In genomic region chr22:31082606-31083376, GRCh38 we compare ENCODE assay signal across 1 cellular context.
A peak's percentile ranks its signal among the peaks of the same experiment; 100 is the strongest.
TF ChIP-seq lines count a peak whose summit lies in the region.

No MANE protein-coding gene starts in this region.

TF ChIP-seq in H1, 55 proteins besides CTCF, POLR2A, EP300 and RAD21:
- peak; percentile 6 for TF ChIP-seq KDM4A (IDR thresholded peaks at IDR 0.05; ENCODE audit: low read depth, low read length, severe bottlenecking)
- no peak for TF ChIP-seq CBX8 (IDR thresholded peaks at IDR 0.05; ENCODE audit: borderline replicate concordance, low read depth, low read length)
